1 cellular context compared by ENCODE assay signal in genomic region chr7:69358163-69358821, GRCh38.
TF ChIP-seq lines count a peak whose summit lies in the region.

No MANE protein-coding gene starts in this region.

TF ChIP-seq in GM23338, 12 proteins besides CTCF, POLR2A, EP300 and RAD21 (continued from another document):
- TF ChIP-seq ZNF462 (CRISPR knock-in tag; IDR thresholded peaks at IDR 0.05) (no peak), EZH2phosphoT487 (IDR thresholded peaks at IDR 0.05; ENCODE audit: unreplicated experiment) (no peak), STAT1 (IDR thresholded peaks at IDR 0.05; ENCODE audit: unreplicated experiment) (no peak)
- TF ChIP-seq, protein P1, sequence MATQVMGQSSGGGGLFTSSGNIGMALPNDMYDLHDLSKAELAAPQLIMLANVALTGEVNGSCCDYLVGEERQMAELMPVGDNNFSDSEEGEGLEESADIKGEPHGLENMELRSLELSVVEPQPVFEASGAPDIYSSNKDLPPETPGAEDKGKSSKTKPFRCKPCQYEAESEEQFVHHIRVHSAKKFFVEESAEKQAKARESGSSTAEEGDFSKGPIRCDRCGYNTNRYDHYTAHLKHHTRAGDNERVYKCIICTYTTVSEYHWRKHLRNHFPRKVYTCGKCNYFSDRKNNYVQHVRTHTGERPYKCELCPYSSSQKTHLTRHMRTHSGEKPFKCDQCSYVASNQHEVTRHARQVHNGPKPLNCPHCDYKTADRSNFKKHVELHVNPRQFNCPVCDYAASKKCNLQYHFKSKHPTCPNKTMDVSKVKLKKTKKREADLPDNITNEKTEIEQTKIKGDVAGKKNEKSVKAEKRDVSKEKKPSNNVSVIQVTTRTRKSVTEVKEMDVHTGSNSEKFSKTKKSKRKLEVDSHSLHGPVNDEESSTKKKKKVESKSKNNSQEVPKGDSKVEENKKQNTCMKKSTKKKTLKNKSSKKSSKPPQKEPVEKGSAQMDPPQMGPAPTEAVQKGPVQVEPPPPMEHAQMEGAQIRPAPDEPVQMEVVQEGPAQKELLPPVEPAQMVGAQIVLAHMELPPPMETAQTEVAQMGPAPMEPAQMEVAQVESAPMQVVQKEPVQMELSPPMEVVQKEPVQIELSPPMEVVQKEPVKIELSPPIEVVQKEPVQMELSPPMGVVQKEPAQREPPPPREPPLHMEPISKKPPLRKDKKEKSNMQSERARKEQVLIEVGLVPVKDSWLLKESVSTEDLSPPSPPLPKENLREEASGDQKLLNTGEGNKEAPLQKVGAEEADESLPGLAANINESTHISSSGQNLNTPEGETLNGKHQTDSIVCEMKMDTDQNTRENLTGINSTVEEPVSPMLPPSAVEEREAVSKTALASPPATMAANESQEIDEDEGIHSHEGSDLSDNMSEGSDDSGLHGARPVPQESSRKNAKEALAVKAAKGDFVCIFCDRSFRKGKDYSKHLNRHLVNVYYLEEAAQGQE (IDR thresholded peaks at IDR 0.05; ENCODE audit: unreplicated experiment), result no peak
